ENCODE assay signal across 8 cellular contexts in the genomic region with DNA sequence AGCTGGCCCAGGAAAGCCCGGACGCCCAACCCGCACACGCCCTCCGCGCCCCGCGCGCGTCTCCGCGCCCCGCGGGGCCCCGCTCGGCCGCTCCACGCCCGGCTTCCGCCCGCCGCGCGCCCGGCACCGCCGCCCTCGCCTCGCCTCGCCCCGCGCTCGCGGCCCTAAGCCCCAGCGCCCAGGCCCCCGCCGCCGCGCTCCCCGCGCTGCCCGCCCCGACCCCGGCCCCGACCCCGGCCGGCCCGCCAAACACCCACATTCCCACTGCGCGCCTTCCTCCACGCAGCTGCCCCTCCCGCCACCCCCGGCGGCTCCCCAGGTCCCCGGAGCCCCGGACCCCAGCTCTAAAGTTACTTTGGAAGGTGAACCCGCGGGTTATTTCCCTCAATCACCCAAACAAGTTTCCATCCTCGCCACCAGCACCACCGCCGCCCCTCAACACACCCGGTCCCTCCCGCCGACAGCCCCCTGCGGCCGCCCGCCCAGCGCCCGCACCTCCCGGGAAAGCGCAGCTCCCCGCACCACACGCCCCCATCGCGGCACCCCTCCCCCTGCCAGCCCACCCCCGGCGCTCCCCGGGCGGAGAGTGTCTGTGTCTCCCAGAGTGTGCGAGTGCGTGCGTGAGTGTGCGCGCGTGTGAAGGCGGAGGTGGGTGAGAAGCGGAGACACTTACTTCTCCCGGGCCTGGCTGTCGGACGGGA. TPM values are rescaled to one million over a fixed set of nuclear protein-coding genes. Genes with fewer than 3 reads are reported as not detected.
A peak's percentile ranks its signal among the peaks of the same experiment; 100 is the strongest.
DNase-seq lines count a peak whose midpoint lies in the region; ATAC-seq and TF ChIP-seq lines count a peak whose summit lies in the region.

No MANE protein-coding gene starts in this region.

- peaks cover 0 to 2% of the 10 kb centered on the region in 2 donors for H3K27me3 Mint-ChIP-seq in CD4-positive, alpha-beta memory T cell
- no peaks in the 10 kb centered on the region for H3K27me3 Mint-ChIP-seq in MCF 10A (ENCODE audit: insufficient read depth, unreplicated experiment)

- H3K9ac ChIP-seq in stomach smooth muscle (ENCODE audit: low read length in 2 of 2), result peak overlapping the region; percentile 55 to 59

- peak overlapping the region; percentile 95 to 98 (median 96) for H3K27ac Mint-ChIP-seq in CD4-positive, alpha-beta memory T cell
- peak overlapping the region; percentile 89 for H3K27ac Mint-ChIP-seq in MCF 10A (ENCODE audit: low read depth, unreplicated experiment)

- CTCF ChIA-PET in CD4-positive, alpha-beta memory T cell (lab: Charles Lee; ENCODE audit: partially characterized antibody), result interaction anchor here (0.7 to 3.3 kb wide), 20 partner anchors 9 to 449 kb away, joined by 3 to 53 read pairs (median 4); a partner anchor contains a TSS
- CTCF ChIA-PET in MCF 10A (lab: Yijun Ruan, JAX), result interaction anchor here (0.9 to 2.3 kb wide), 8 partner anchors 9 to 414 kb away, joined by 3 to 23 read pairs (median 4); no protein-coding TSS in a partner anchor

- H3K4me1 ChIP-seq in CD4-positive, alpha-beta memory T cell (ENCODE audit: insufficient read depth, low read length), result peaks cover 20% of the 10 kb centered on the region
- H3K4me1 ChIP-seq in RWPE2 (ENCODE audit: insufficient read depth, poor library complexity, severe bottlenecking) (peaks cover 14% of the 10 kb centered on the region), left lung (peaks cover 6 to 31% of the 10 kb centered on the region in 2 donors), stomach smooth muscle (ENCODE audit: control insufficient read depth, insufficient read depth, low read length) (peaks cover 7% of the 10 kb centered on the region)

- H3K27ac ChIP-seq in CD4-positive, alpha-beta memory T cell (ENCODE audit: low read depth, low read length), result peak overlapping the region; percentile 75
- H3K27ac ChIP-seq in RWPE2 (ENCODE audit: poor library complexity, severe bottlenecking), result no peak overlapping the region
- peak overlapping the region; percentile 88 to 98 for H3K27ac ChIP-seq in left lung
- H3K27ac ChIP-seq in stomach smooth muscle (ENCODE audit: low read length), result peak overlapping the region; percentile 76

- H3K4me3 ChIP-seq in CD4-positive, alpha-beta memory T cell (ENCODE audit: low read length in 2 of 2), result peak overlapping the region in 1 of 2 donors; percentile 68
- H3K4me3 ChIP-seq in RWPE2 (ENCODE audit: severe bottlenecking) (peak overlapping the region; percentile 55), left lung (peak overlapping the region; percentile 65 to 84), stomach smooth muscle (ENCODE audit: low read length in 2 of 2) (peak overlapping the region; percentile 56 to 81)

- POLR2A ChIA-PET in CD4-positive, alpha-beta memory T cell (lab: Charles Lee; ENCODE audit: partially characterized antibody), result interaction anchor here (0.6 to 5.1 kb wide), 39 partner anchors 9 to 1519 kb away, joined by 3 to 475 read pairs (median 5); a partner anchor contains a TSS
- POLR2A ChIA-PET in MCF 10A (lab: Yijun Ruan, JAX), result interaction anchor here (0.5 to 8.6 kb wide), 38 partner anchors 10 to 1091 kb away, joined by 3 to 331 read pairs (median 4); a partner anchor contains a TSS

- DNase-seq in CD4-positive, alpha-beta memory T cell, result peak; percentile 37 to 48 (median 40)
- no peak for DNase-seq in RWPE2 (ENCODE audit: low spot score)
- no peak for DNase-seq in MCF 10A (ENCODE audit: unreplicated experiment)
- DNase-seq in left lung, result peak in 1 of 2 donors; percentile 85
- DNase-seq in cerebellar cortex (ENCODE audit: low spot score), result no peak

- ATAC-seq in GM21529 (IDR thresholded peaks at IDR 0.05; ENCODE audit: unreplicated experiment) (peak; percentile 22), RWPE2 (ENCODE audit: low read depth) (peak; percentile 3), left lung (no peak), HG03196 (IDR thresholded peaks at IDR 0.05; ENCODE audit: unreplicated experiment) (no peak)

- H3K27me3 ChIP-seq in CD4-positive, alpha-beta memory T cell (ENCODE audit: insufficient read depth, low read length), result no peaks in the 10 kb centered on the region
- H3K27me3 ChIP-seq in RWPE2 (ENCODE audit: insufficient read depth, poor library complexity, severe bottlenecking) (peaks cover 42% of the 10 kb centered on the region), left lung (peaks cover 0 to 10% of the 10 kb centered on the region in 2 donors), stomach smooth muscle (ENCODE audit: control insufficient read depth in 1 of 2, insufficient read depth in 2 of 2, low read length in 2 of 2) (no peaks in the 10 kb centered on the region)

- TF ChIP-seq CTCF in RWPE2 (IDR thresholded peaks at IDR 0.05; ENCODE audit: poor library complexity, severe bottlenecking), result no peak
- TF ChIP-seq CTCF in MCF 10A (IDR thresholded peaks at IDR 0.05; ENCODE audit: unreplicated experiment), result no peak
- no peak for TF ChIP-seq CTCF in left lung (IDR thresholded peaks at IDR 0.05)

- H3K9me3 Mint-ChIP-seq in CD4-positive, alpha-beta memory T cell, result no peaks in the 10 kb centered on the region
- peaks cover 8% of the 10 kb centered on the region for H3K9me3 Mint-ChIP-seq in MCF 10A (ENCODE audit: unreplicated experiment)

- H3K9me3 ChIP-seq in CD4-positive, alpha-beta memory T cell (ENCODE audit: control insufficient read depth in 1 of 2, low read length in 2 of 2), result no peaks in the 10 kb centered on the region
- H3K9me3 ChIP-seq in RWPE2 (ENCODE audit: severe bottlenecking) (no peaks in the 10 kb centered on the region), left lung (no peaks in the 10 kb centered on the region), stomach smooth muscle (ENCODE audit: control insufficient read depth in 2 of 2, low read length in 2 of 2) (no peaks in the 10 kb centered on the region)

- peaks cover 0 to 10% of the 10 kb centered on the region in 2 donors for H3K36me3 Mint-ChIP-seq in CD4-positive, alpha-beta memory T cell
- H3K36me3 Mint-ChIP-seq in MCF 10A (ENCODE audit: insufficient read depth, unreplicated experiment), result peaks cover 7% of the 10 kb centered on the region

- H3K4me1 Mint-ChIP-seq in CD4-positive, alpha-beta memory T cell, result peaks cover 15 to 43% (median 35%) of the 10 kb centered on the region in 4 donors
- peaks cover 47% of the 10 kb centered on the region for H3K4me1 Mint-ChIP-seq in MCF 10A (ENCODE audit: insufficient read depth, unreplicated experiment)

- no peaks in the 10 kb centered on the region for H3K36me3 ChIP-seq in CD4-positive, alpha-beta memory T cell (ENCODE audit: insufficient read depth, low read length)
- H3K36me3 ChIP-seq in RWPE2 (ENCODE audit: low read depth), result no peaks in the 10 kb centered on the region
- H3K36me3 ChIP-seq in left lung, result no peaks in the 10 kb centered on the region
- no peaks in the 10 kb centered on the region for H3K36me3 ChIP-seq in stomach smooth muscle (ENCODE audit: control insufficient read depth in 2 of 2, insufficient read depth in 2 of 2, low read length in 2 of 2)

- BruUV-seq in MCF 10A (replicated peaks; lab: Mats Ljungman, UMichigan), result no TSS peak

- intact Hi-C loops in CD4-positive, alpha-beta memory T cell (cut with micrococcal nuclease), result loop anchor here (1.0 to 2.0 kb wide), 9 partner anchors 29 to 1327 kb away; a partner anchor contains a TSS
- intact Hi-C loops in MCF 10A (cut with micrococcal nuclease), result loop anchor here (1.0 to 5.0 kb wide), 7 partner anchors 37 to 475 kb away; a partner anchor contains a TSS
- intact Hi-C loops in left lung (cut with DNase I), result loop anchor here (5.0 to 10.0 kb wide), 3 partner anchors 37 to 224 kb away; a partner anchor contains a TSS

- peak overlapping the region; percentile 89 to 97 (median 94) for H3K4me3 Mint-ChIP-seq in CD4-positive, alpha-beta memory T cell
- H3K4me3 Mint-ChIP-seq in MCF 10A (ENCODE audit: unreplicated experiment), result peak overlapping the region; percentile 90

RNA-seq across cellular contexts. Expression of a gene that starts 0.4 kb away (rescaled TPM):
- total RNA-seq in CD4-positive, alpha-beta memory T cell, result 10 to 100 TPM; 54.4 to 63.3 TPM
- polyA plus RNA-seq in CD4-positive, alpha-beta memory T cell, result 10 to 100 TPM; 46.4 to 91.7 TPM
- 36.0 and 52.7 TPM in 2 replicates for total RNA-seq in MCF 10A (2022)
- total RNA-seq in left lung, result 10 to 100 TPM; 31.6 to 37.3 TPM

Comparison
In these comparisons a context has a peak if more than half of its experiments do, and no peak if none do; other contexts are left out.
1. DNase-seq: peak in CD4-positive, alpha-beta memory T cell (5 of 5); none in RWPE2 (single experiment), MCF 10A (single experiment) and cerebellar cortex (single experiment).
2. ATAC-seq: peak in GM21529 (single experiment) and RWPE2 (single experiment); none in left lung (single experiment) and HG03196 (single experiment).